ENCODE assay signal across 26 cellular contexts in the genomic region with DNA sequence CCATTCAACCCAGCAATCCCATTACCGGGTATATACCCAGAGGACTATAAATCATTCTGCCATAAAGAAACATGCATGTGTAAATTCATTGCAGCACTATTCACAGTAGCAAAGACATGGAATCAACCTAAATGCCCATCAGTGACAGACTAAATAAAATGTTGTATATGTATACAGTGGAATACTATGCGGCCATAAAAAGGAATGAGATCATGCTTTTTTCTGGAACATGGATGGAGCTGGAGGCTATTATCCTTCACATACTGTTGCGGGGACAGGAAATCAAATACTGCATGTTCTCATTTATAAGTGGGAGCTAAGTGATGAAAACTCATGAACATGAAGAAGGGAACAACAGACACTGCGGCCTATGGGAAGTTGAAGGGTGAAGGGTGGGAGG.
"Had no signal": no experiment of that assay in that cellular context is flagged by ENCODE, and none has a peak within 500 bp of the region (broad histone marks: within the 10 kb centered on the region; RNA-seq: fewer than 3 reads in every experiment).

No MANE protein-coding gene starts in this region.

- H3K27ac ChIP-seq: ascending aorta, cardiac muscle cell had no signal

- H3K9me3 ChIP-seq: ascending aorta had no signal

- FAIRE-seq: bronchial epithelial cell had no signal

- H3K4me3 ChIP-seq: ascending aorta, cardiac muscle cell had no signal

- DNase-seq: activated B cell treated with CpG ODN at 0.5 μM for 24 hours; activated CD4-positive, alpha-beta memory T cell treated with anti-CD3 and anti-CD28 coated beads for 36 hours; activated CD4-positive, alpha-beta T cell treated with anti-CD3 and anti-CD28 coated beads for 4 hours; activated CD4-positive, alpha-beta T cell treated with anti-CD3 and anti-CD28 coated beads, Interleukin-2, amount 10 ng/mL, durations not matched to agents 24 days and 14 days; activated CD4-positive, alpha-beta T cell treated with anti-CD3 and anti-CD28 coated beads, Interleukin-2, amount 50 U/mL, for 1 hour; activated CD4-positive, alpha-beta T cell treated with anti-CD3 and anti-CD28 coated beads, Interleukin-2, amount 50 U/mL, for 4 hours; activated CD4-positive, CD25-positive, alpha-beta regulatory T cell treated with anti-CD3 and anti-CD28 coated beads, Interleukin-2, amount 50 U/mL, for 72 hours; activated CD8-positive, alpha-beta memory T cell treated with anti-CD3 and anti-CD28 coated beads, Interleukin-2, amount 50 U/mL, for 4 hours; activated CD8-positive, alpha-beta T cell treated with anti-CD3 and anti-CD28 coated beads for 36 hours; activated effector memory CD4-positive, alpha-beta T cell treated with Interleukin-2 at 50 U/mL for 16 hours; activated gamma-delta T cell; activated naive CD4-positive, alpha-beta T cell treated with anti-CD3 and anti-CD28 coated beads, Interleukin-2, amount 10 ng/mL, durations not matched to agents 7 days and 5 days; activated naive CD4-positive, alpha-beta T cell treated with Interleukin-2 at 50 U/mL for 16 hours; activated naive CD8-positive, alpha-beta T cell treated with anti-CD3 and anti-CD28 coated beads, Interleukin-2, amount 10 ng/mL, durations not matched to agents 7 days and 5 days; activated naive CD8-positive, alpha-beta T cell treated with anti-CD3 and anti-CD28 coated beads, Interleukin-2, amount 50 U/mL, for 24 hours; activated T-cell treated with anti-CD3 and anti-CD28 coated beads, Interleukin-2, amount 50 U/mL, for 24 hours; activated T-cell treated with anti-CD3 and anti-CD28 coated beads, Interleukin-2, amount 50 U/mL, for 48 hours; amygdala; anterior cingulate cortex; caudate nucleus; cerebellar nuclear complex; T-helper 2 cell; T-helper 9 cell had no signal

- ATAC-seq: activated CD8-positive, alpha-beta T cell treated with anti-CD3 and anti-CD28 coated beads for 36 hours; activated naive CD8-positive, alpha-beta T cell treated with anti-CD3 and anti-CD28 coated beads, Interleukin-2, amount 50 U/mL, for 24 hours had no signal

- H3K27me3 ChIP-seq: ascending aorta, cardiac muscle cell had no signal

- H3K36me3 ChIP-seq: ascending aorta, cardiac muscle cell had no signal
